ENCODE assay signal across 6 cellular contexts in genomic region chr5:177498013-177498847, GRCh38. TPM values are rescaled to one million over a fixed set of nuclear protein-coding genes. Genes with fewer than 3 reads are reported as not detected.
A peak's percentile ranks its signal among the peaks of the same experiment; 100 is the strongest.
DNase-seq lines count a peak whose midpoint lies in the region; ATAC-seq and TF ChIP-seq lines count a peak whose summit lies in the region.

No MANE protein-coding gene starts in this region.

- H3K4me1 Mint-ChIP-seq in MCF 10A (ENCODE audit: insufficient read depth, unreplicated experiment) (peaks cover 60% of the 10 kb centered on the region), neural progenitor cell (peaks cover 63% of the 10 kb centered on the region)

- peaks cover 37% of the 10 kb centered on the region for H3F3A ChIP-seq in neural progenitor cell (ENCODE audit: low read depth)

- H3K27ac ChIP-seq in neural progenitor cell, result no peak overlapping the region

- peaks cover 30% of the 10 kb centered on the region for H3K79me2 ChIP-seq in neural progenitor cell (ENCODE audit: low read depth)

- TSS peak; percentile 24 for BruUV-seq in MCF 10A (replicated peaks; lab: Mats Ljungman, UMichigan)

- DNase-seq in NCI-H748 (lab: John Stamatoyannopoulos, UW; ENCODE audit: unreplicated experiment) (peak; percentile 72), NCI-H748 treated with DMSO at 0.1 percent for 48 hours (lab: John Stamatoyannopoulos, UW) (no peak), MCF 10A (ENCODE audit: unreplicated experiment) (no peak), neural progenitor cell (ENCODE audit: low spot score) (peak; percentile 81), NOMO-1 (lab: John Stamatoyannopoulos, UW; ENCODE audit: unreplicated experiment in 2 of 2) (no peak)

- intact Hi-C loops in MCF 10A (cut with micrococcal nuclease), result no loop called here

- ATAC-seq in HG03378 (IDR thresholded peaks at IDR 0.05; ENCODE audit: unreplicated experiment), result no peak

- H3K4me3 Mint-ChIP-seq in MCF 10A (ENCODE audit: unreplicated experiment) (peak overlapping the region; percentile 74), neural progenitor cell (peak overlapping the region; percentile 80)

- TF ChIP-seq CTCF in MCF 10A (IDR thresholded peaks at IDR 0.05; ENCODE audit: unreplicated experiment) (no peak), neural progenitor cell (IDR thresholded peaks at IDR 0.05) (no peak)

- H3K27me3 ChIP-seq in neural progenitor cell, result peaks cover 21% of the 10 kb centered on the region

- H2AFZ ChIP-seq in neural progenitor cell (replicated peaks), result no peak overlapping the region

- H3K27ac Mint-ChIP-seq in MCF 10A (ENCODE audit: low read depth, unreplicated experiment), result peak overlapping the region; percentile 40
- H3K27ac Mint-ChIP-seq in neural progenitor cell, result no peak overlapping the region

- no peaks in the 10 kb centered on the region for H3K9me3 ChIP-seq in neural progenitor cell (ENCODE audit: low read depth)

- H3K9me3 Mint-ChIP-seq in MCF 10A (ENCODE audit: unreplicated experiment) (no peaks in the 10 kb centered on the region), neural progenitor cell (no peaks in the 10 kb centered on the region)

- H3K9ac ChIP-seq in neural progenitor cell, result no peak overlapping the region

- no peaks in the 10 kb centered on the region for H3K36me3 ChIP-seq in neural progenitor cell

- CTCF ChIA-PET in MCF 10A (lab: Yijun Ruan, JAX), result interaction anchor here (0.6 to 8.6 kb wide), 16 partner anchors 11 to 908 kb away, joined by 3 to 83 read pairs (median 4); partner anchors contain the start of gene DDX41

- H3K27me3 Mint-ChIP-seq in MCF 10A (ENCODE audit: insufficient read depth, unreplicated experiment) (no peaks in the 10 kb centered on the region), neural progenitor cell (ENCODE audit: insufficient read depth, low read depth) (peaks cover 19% of the 10 kb centered on the region)

- peak overlapping the region; percentile 57 for H3K4me3 ChIP-seq in neural progenitor cell

- H3K4me1 ChIP-seq in neural progenitor cell, result peaks cover 36% of the 10 kb centered on the region

- POLR2A ChIA-PET in MCF 10A (lab: Yijun Ruan, JAX), result interaction anchor here (0.6 to 3.8 kb wide), 26 partner anchors 9 to 747 kb away, joined by 3 to 24 read pairs (median 5); partner anchors contain the start of genes B4GALT7, DDX41, GRK6 and RAB24

- H4K20me1 ChIP-seq in neural progenitor cell (ENCODE audit: low read depth), result peaks cover 22% of the 10 kb centered on the region

- no peaks in the 10 kb centered on the region for H3K36me3 Mint-ChIP-seq in MCF 10A (ENCODE audit: insufficient read depth, unreplicated experiment)
- H3K36me3 Mint-ChIP-seq in neural progenitor cell, result peaks cover 5% of the 10 kb centered on the region

- H3K4me2 ChIP-seq in neural progenitor cell, result peak overlapping the region; percentile 76

RNA-seq across cellular contexts. Expression of gene PDLIM7, which starts 0.8 kb away (rescaled TPM):
- total RNA-seq in MCF 10A (2022), result 164 and 257 TPM in 2 replicates
- 38.7 and 208 TPM in 2 replicates for total RNA-seq in neural progenitor cell (ENCODE audit: low replicate concordance)

RNA-seq across cellular contexts. Expression of gene DOK3, which starts 11.4 kb away (rescaled TPM):
- 5.4 and 6.0 TPM in 2 replicates for total RNA-seq in MCF 10A (2022)
- total RNA-seq in neural progenitor cell (ENCODE audit: low replicate concordance), result 0.54 and 0.93 TPM in 2 replicates

RNA-seq across cellular contexts. Expression of gene DDX41, which starts 18.5 kb away (rescaled TPM):
- total RNA-seq in MCF 10A (2022) (125 and 135 TPM in 2 replicates), neural progenitor cell (ENCODE audit: low replicate concordance) (60.7 and 118 TPM in 2 replicates)

RNA-seq across cellular contexts. Expression of gene DBN1, which starts 24.8 kb away (rescaled TPM):
- total RNA-seq in MCF 10A (2022) (149 and 165 TPM in 2 replicates), neural progenitor cell (ENCODE audit: low replicate concordance) (113 and 338 TPM in 2 replicates)

RNA-seq across cellular contexts. Expression of gene PRR7, which starts 51.6 kb away (rescaled TPM):
- 15.0 and 23.2 TPM in 2 replicates for total RNA-seq in MCF 10A (2022)
- total RNA-seq in neural progenitor cell (ENCODE audit: low replicate concordance), result 4.5 and 31.7 TPM in 2 replicates

Comparison
In these comparisons a context has a peak if more than half of its experiments do, and no peak if none do; other contexts are left out.
1. DNase-seq: peak in NCI-H748 (single experiment) and neural progenitor cell (single experiment); none in NCI-H748 treated with DMSO at 0.1 percent for 48 hours (single experiment), MCF 10A (single experiment) and NOMO-1 (0 of 2).